In the genomic region with DNA sequence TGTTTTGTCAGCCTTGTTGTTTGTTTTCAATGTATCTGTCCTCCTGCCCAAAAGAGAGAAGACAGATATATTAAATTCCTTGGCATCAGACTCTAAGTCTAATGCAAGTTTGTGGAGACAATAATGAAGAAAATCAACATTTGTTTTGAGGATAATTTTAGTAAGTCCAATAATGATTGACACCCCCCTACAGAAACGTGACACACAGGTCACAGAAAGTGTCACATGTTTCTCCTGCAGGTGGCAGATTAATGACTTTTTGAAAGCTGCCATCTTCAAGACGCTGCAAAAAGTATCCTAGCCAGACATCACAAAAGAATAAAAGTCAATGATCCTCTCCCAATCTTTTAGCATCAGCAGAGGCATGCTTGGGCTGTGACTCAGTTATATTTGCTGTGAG, we compare ENCODE assay signal across 24 cellular contexts.
"Had no signal": no experiment of that assay in that cellular context is flagged by ENCODE, and none has a peak within 500 bp of the region (broad histone marks: within the 10 kb centered on the region; RNA-seq: fewer than 3 reads in every experiment).

No MANE protein-coding gene starts in this region.

- H3K4me2 ChIP-seq: smooth muscle cell had no signal

- ATAC-seq: left colon, natural killer cell, right lobe of liver had no signal

- H3K36me3 ChIP-seq: left ventricle myocardium inferior, ovary, right atrium auricular region, right lobe of liver, transverse colon, upper lobe of left lung, vagina had no signal

- H3K4me1 ChIP-seq: left ventricle myocardium inferior, right atrium auricular region, right lobe of liver, transverse colon, upper lobe of left lung, vagina had no signal

- DNase-seq: hypothalamus; immature natural killer cell; kidney; left colon; left ventricle myocardium inferior; mesendoderm; naive B cell; natural killer cell; nephron progenitor cell; ovary; right lobe of liver; stimulated activated CD4-positive, alpha-beta T cell treated with anti-CD3 and anti-CD28 coated beads, Interleukin-1b, Interleukin-23, amount 100 ng/mL, for 48 hours; stimulated activated CD4-positive, alpha-beta T cell treated with anti-CD3 and anti-CD28 coated beads, Interleukin-2, amount 100 ng/mL, for 48 hours; stimulated activated CD4-positive, alpha-beta T cell treated with anti-CD3 and anti-CD28 coated beads, Interleukin-4, amount 100 ng/mL, for 4 hours; stimulated activated CD8-positive, alpha-beta memory T cell treated with anti-CD3 and anti-CD28 coated beads, Interleukin-4, amount 100 ng/mL, for 48 hours; stimulated activated naive CD4-positive, alpha-beta T cell treated with Interleukin-2 at 50 U/mL for 16 hours; stimulated activated naive CD8-positive, alpha-beta T cell treated with anti-CD3 and anti-CD28 coated beads, Interleukin-15, amount 100 ng/mL, for 72 hours; substantia nigra; transverse colon; upper lobe of left lung had no signal

- H3K27ac ChIP-seq: left ventricle myocardium inferior, ovary, right atrium auricular region, right lobe of liver, transverse colon, upper lobe of left lung, vagina had no signal

- H3K27me3 ChIP-seq: ovary, right atrium auricular region, right lobe of liver, transverse colon, upper lobe of left lung, vagina had no signal

- H3K4me3 ChIP-seq: left ventricle myocardium inferior, lung, ovary, right atrium auricular region, right lobe of liver, smooth muscle cell, transverse colon, upper lobe of left lung, vagina had no signal

- H3K9me3 ChIP-seq: left ventricle myocardium inferior, ovary, right atrium auricular region, right lobe of liver, transverse colon, upper lobe of left lung, vagina had no signal
